Comparison of ENCODE assay signal across 16 cellular contexts in the genomic region with DNA sequence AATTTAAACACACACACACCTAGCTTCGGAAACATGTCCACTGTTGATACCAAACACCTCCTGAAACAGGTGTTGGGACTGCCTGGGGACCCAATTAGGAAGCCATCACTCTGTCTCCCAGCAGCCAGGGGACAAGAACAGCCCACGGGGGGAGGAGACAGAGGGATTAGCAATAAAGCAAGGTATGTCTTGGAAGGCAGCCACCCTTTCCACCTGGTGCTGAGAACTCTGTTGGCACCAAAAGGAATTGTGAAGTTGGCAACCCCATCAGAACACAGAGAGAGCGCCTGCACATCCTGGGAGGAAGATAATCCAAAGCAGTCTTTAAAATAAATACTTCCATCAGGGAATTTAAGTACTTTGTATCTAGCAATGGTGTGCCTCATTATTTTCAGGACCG.
DNase-seq lines count a peak whose midpoint lies in the region; TF ChIP-seq lines count a peak whose summit lies in the region.
"Had no signal": no experiment of that assay in that cellular context is flagged by ENCODE, and none has a peak within 500 bp of the region (broad histone marks: within the 10 kb centered on the region; RNA-seq: fewer than 3 reads in every experiment).

No MANE protein-coding gene starts in this region.

- peaks cover 2 to 19% (median 7%) of the 10 kb centered on the region in 7 donors for H3K9me3 Mint-ChIP-seq in CD14-positive monocyte
- H3K9me3 Mint-ChIP-seq: CD8-positive, alpha-beta T cell had no signal

- H3K36me3 Mint-ChIP-seq in CD14-positive monocyte, result no peaks in the 10 kb centered on the region

- intact Hi-C loops in posterior vena cava (cut with DNase I), result no loop called here
- intact Hi-C loops in CD14-positive monocyte (cut with micrococcal nuclease), result no loop called here

- H3K27ac ChIP-seq in VCaP, result peak overlapping the region; percentile 80

- H3K27ac Mint-ChIP-seq in CD14-positive monocyte, result no peak overlapping the region
- H3K27ac Mint-ChIP-seq: B cell; CD8-positive, alpha-beta T cell had no signal

- H3K4me3 Mint-ChIP-seq in CD14-positive monocyte, result no peak overlapping the region
- H3K4me3 Mint-ChIP-seq: B cell had no signal

- H3K4me1 Mint-ChIP-seq in CD14-positive monocyte, result no peaks in the 10 kb centered on the region
- H3K4me1 Mint-ChIP-seq: B cell had no signal

- TF ChIP-seq CTCF in VCaP (conservative IDR thresholded peaks at IDR 0.05) (no peak), CD14-positive monocyte (IDR thresholded peaks at IDR 0.05) (no peak)

- peaks cover 2 to 10% (median 5%) of the 10 kb centered on the region in 3 donors for H3K27me3 Mint-ChIP-seq in CD14-positive monocyte (ENCODE audit: low read depth in 3 of 3)

- peak; percentile 47 for DNase-seq in D341Med (ENCODE audit: low spot score)
- DNase-seq in NCI-H1092 treated with DMSO at 0.1 percent for 48 hours (lab: John Stamatoyannopoulos, UW), result peak; percentile 16
- DNase-seq in posterior vena cava (ENCODE audit: low spot score), result peak; percentile 5
- DNase-seq in SW 1271 (lab: John Stamatoyannopoulos, UW), result no peak
- DNase-seq in CD14-positive monocyte (ENCODE audit: low spot score), result no peak
- no peak for DNase-seq in activated CD4-positive, alpha-beta T cell treated with anti-CD3 and anti-CD28 coated beads for 1 hour
- DNase-seq: CD8-positive, alpha-beta T cell; DMS79 treated with DMSO at 0.1 percent for 48 hours; GOT3; MV-4-11; NCI-H146; NCI-H446; NCI-H774; T-helper 1 cell had no signal

Comparison
In these comparisons a context has a peak if more than half of its experiments do, and no peak if none do; other contexts are left out.
1. DNase-seq: peak in D341Med (single experiment), NCI-H1092 treated with DMSO at 0.1 percent for 48 hours (single experiment) and posterior vena cava (single experiment); none in SW 1271 (0 of 2), CD14-positive monocyte (single experiment) and activated CD4-positive, alpha-beta T cell treated with anti-CD3 and anti-CD28 coated beads for 1 hour (single experiment).